16 cellular contexts compared by ENCODE assay signal in genomic region chr10:7357193-7357592, GRCh38. TPM values are rescaled to one million over a fixed set of nuclear protein-coding genes. Genes with fewer than 3 reads are reported as not detected.
DNase-seq lines count a peak whose midpoint lies in the region; ATAC-seq and TF ChIP-seq lines count a peak whose summit lies in the region.
"Had no signal": no experiment of that assay in that cellular context is flagged by ENCODE, and none has a peak within 500 bp of the region (broad histone marks: within the 10 kb centered on the region; RNA-seq: fewer than 3 reads in every experiment).

No MANE protein-coding gene starts in this region.

- no peaks in the 10 kb centered on the region for H3K9me3 ChIP-seq in RWPE2 (ENCODE audit: severe bottlenecking)
- H3K9me3 ChIP-seq: HAP-1 had no signal

- H3K9me3 Mint-ChIP-seq in stimulated activated naive CD8-positive, alpha-beta T cell treated with anti-CD3 and anti-CD28 coated beads, Interleukin-15, amount 100 ng/mL, for 72 hours: peaks cover 8 to 18% of the 10 kb centered on the region in 2 donors

- H3K27me3 Mint-ChIP-seq in stimulated activated naive CD8-positive, alpha-beta T cell treated with anti-CD3 and anti-CD28 coated beads, Interleukin-15, amount 100 ng/mL, for 72 hours: no peaks in the 10 kb centered on the region
- H3K27me3 Mint-ChIP-seq: B cell; CD4-positive, CD25-positive, alpha-beta regulatory T cell had no signal

- no peak for ATAC-seq in stimulated activated naive CD8-positive, alpha-beta T cell treated with anti-CD3 and anti-CD28 coated beads, Interleukin-15, amount 100 ng/mL, for 72 hours
- no peak for ATAC-seq in stimulated activated naive CD8-positive, alpha-beta T cell treated with anti-CD3 and anti-CD28 coated beads, Interleukin-15, Interleukin-2, amounts not matched to agents 100 U/mL and 50 U/mL, for 24 hours
- ATAC-seq in RWPE2 (ENCODE audit: low read depth) (no peak), HG03175 (IDR thresholded peaks at IDR 0.05; ENCODE audit: unreplicated experiment) (no peak)
- ATAC-seq: CD8-positive, alpha-beta T cell had no signal

- H3K27ac Mint-ChIP-seq in stimulated activated naive CD8-positive, alpha-beta T cell treated with anti-CD3 and anti-CD28 coated beads, Interleukin-15, amount 100 ng/mL, for 72 hours: peak overlapping the region; percentile 4 to 34
- H3K27ac Mint-ChIP-seq: B cell; CD4-positive, CD25-positive, alpha-beta regulatory T cell; CD8-positive, alpha-beta T cell had no signal

- peaks cover 7% of the 10 kb centered on the region; the same call in 1 of the 2 replicates for H3K36me3 ChIP-seq in RWPE2 (ENCODE audit: low read depth)

- TF ChIP-seq CTCF in RWPE2 (IDR thresholded peaks at IDR 0.05; ENCODE audit: poor library complexity, severe bottlenecking): no peak

- H3K4me1 Mint-ChIP-seq in stimulated activated naive CD8-positive, alpha-beta T cell treated with anti-CD3 and anti-CD28 coated beads, Interleukin-15, amount 100 ng/mL, for 72 hours: peaks cover 18% of the 10 kb centered on the region
- H3K4me1 Mint-ChIP-seq: B cell had no signal

- H3K27ac ChIP-seq in RWPE2 (ENCODE audit: poor library complexity, severe bottlenecking): peak overlapping the region; percentile 93
- H3K27ac ChIP-seq: BLaER1, C4-2B had no signal

- no peak overlapping the region for H3K4me3 Mint-ChIP-seq in stimulated activated naive CD8-positive, alpha-beta T cell treated with anti-CD3 and anti-CD28 coated beads, Interleukin-15, amount 100 ng/mL, for 72 hours
- H3K4me3 Mint-ChIP-seq: B cell; CD4-positive, CD25-positive, alpha-beta regulatory T cell; CD8-positive, alpha-beta T cell had no signal

- H3K4me1 ChIP-seq in RWPE2 (ENCODE audit: insufficient read depth, poor library complexity, severe bottlenecking): peaks cover 13% of the 10 kb centered on the region
- H3K4me1 ChIP-seq: BLaER1, Caco-2, HAP-1 had no signal

- DNase-seq in stimulated activated naive CD8-positive, alpha-beta T cell treated with anti-CD3 and anti-CD28 coated beads, Interleukin-15, amount 100 ng/mL, for 72 hours: no peak
- no peak for DNase-seq in stimulated activated naive CD8-positive, alpha-beta T cell treated with anti-CD3 and anti-CD28 coated beads, Interleukin-15, Interleukin-2, amounts not matched to agents 100 U/mL and 50 U/mL, for 24 hours
- DNase-seq in RWPE2 (ENCODE audit: low spot score) (no peak), mesenteric fat pad (ENCODE audit: low spot score) (peak; percentile 11), NCI-H226 (no peak)
- DNase-seq: Caco-2; CD4-positive, CD25-positive, alpha-beta regulatory T cell; CD8-positive, alpha-beta T cell; DMS153; DND-41; GOT3 had no signal

- no peak overlapping the region for H3K4me3 ChIP-seq in RWPE2 (ENCODE audit: severe bottlenecking)
- H3K4me3 ChIP-seq: BLaER1, HAP-1 had no signal

- no peaks in the 10 kb centered on the region for H3K27me3 ChIP-seq in RWPE2 (ENCODE audit: insufficient read depth, poor library complexity, severe bottlenecking)
- H3K27me3 ChIP-seq: BLaER1 had no signal

RNA-seq across cellular contexts. Expression of gene SFMBT2, which starts 53.6 kb away (rescaled TPM):
- 12.0 TPM for total RNA-seq in mesenteric fat pad
- total RNA-seq: Caco-2 had no signal
